In genomic region chr5:174145091-174145490, GRCh38 we compare ENCODE assay signal across 18 cellular contexts.
"Had no signal": no experiment of that assay in that cellular context is flagged by ENCODE, and none has a peak within 500 bp of the region (broad histone marks: within the 10 kb centered on the region; RNA-seq: fewer than 3 reads in every experiment).

No MANE protein-coding gene starts in this region.

- H3K27me3 ChIP-seq: left lung, neutrophil, pancreas, right lobe of liver, uterus had no signal

- H3K9me3 ChIP-seq: left lung, neutrophil, pancreas, right lobe of liver, tibial artery, uterus had no signal

- H3K4me1 ChIP-seq: left lung, pancreas, right lobe of liver, tibial artery, uterus had no signal

- H3K4me3 Mint-ChIP-seq: activated naive CD8-positive, alpha-beta T cell treated with anti-CD3 and anti-CD28 coated beads for 36 hours; activated T-helper 1 cell treated with anti-CD3 and anti-CD28 coated beads, Interleukin-12 subunit alpha, Interleukin-12 subunit beta, Interleukin-2, Interleukin-4 antibody, amounts not matched to agents 30 ng/mL and 10 ng/mL and 1 ng/mL, durations not matched to agents 14 hours and 24 hours and 36 hours; T-cell had no signal

- H3K27ac Mint-ChIP-seq: activated naive CD8-positive, alpha-beta T cell treated with anti-CD3 and anti-CD28 coated beads for 36 hours; activated T-helper 1 cell treated with anti-CD3 and anti-CD28 coated beads, Interleukin-12 subunit alpha, Interleukin-12 subunit beta, Interleukin-2, Interleukin-4 antibody, amounts not matched to agents 30 ng/mL and 10 ng/mL and 1 ng/mL, durations not matched to agents 14 hours and 24 hours and 36 hours; T-cell had no signal

- ATAC-seq: left lung, pancreas, SK-N-SH treated with all-trans-retinoic acid at 6 μM for 48 hours, T-cell had no signal

- H3K36me3 Mint-ChIP-seq: activated naive CD8-positive, alpha-beta T cell treated with anti-CD3 and anti-CD28 coated beads for 36 hours; T-cell had no signal

- H3K4me1 Mint-ChIP-seq: activated naive CD8-positive, alpha-beta T cell treated with anti-CD3 and anti-CD28 coated beads for 36 hours; T-cell had no signal

- DNase-seq: activated CD4-positive, alpha-beta T cell treated with anti-CD3 and anti-CD28 coated beads, Interleukin-2, amount 50 U/mL, for 1 hour; activated CD8-positive, alpha-beta memory T cell treated with anti-CD3 and anti-CD28 coated beads, Interleukin-2, amount 50 U/mL, for 4 hours; activated gamma-delta T cell treated with Interleukin-2 at 50 U/mL for 16 hours; amniotic stem cell; erythroblast; left lung; mammary epithelial cell; pancreas; stimulated activated CD4-positive, alpha-beta T cell treated with anti-CD3 and anti-CD28 coated beads, Interleukin-4, amount 100 ng/mL, for 1 hour; T-cell; tibial artery; uterus had no signal

- H3K9me3 Mint-ChIP-seq: activated naive CD8-positive, alpha-beta T cell treated with anti-CD3 and anti-CD28 coated beads for 36 hours; activated T-helper 1 cell treated with anti-CD3 and anti-CD28 coated beads, Interleukin-12 subunit alpha, Interleukin-12 subunit beta, Interleukin-2, Interleukin-4 antibody, amounts not matched to agents 30 ng/mL and 10 ng/mL and 1 ng/mL, durations not matched to agents 14 hours and 24 hours and 36 hours; T-cell had no signal

- H3K27ac ChIP-seq: left lung, neutrophil, pancreas, right lobe of liver, tibial artery, uterus had no signal

- H3K36me3 ChIP-seq: left lung, neutrophil, pancreas, right lobe of liver, tibial artery, uterus had no signal

- H3K4me3 ChIP-seq: left lung, pancreas, right lobe of liver, smooth muscle cell, tibial artery, uterus had no signal
